ENCODE assay signal across 12 cellular contexts in genomic region chr10:24894728-24895127, GRCh38. TPM values are rescaled to one million over a fixed set of nuclear protein-coding genes. Genes with fewer than 3 reads are reported as not detected.
DNase-seq lines count a peak whose midpoint lies in the region; ATAC-seq and TF ChIP-seq lines count a peak whose summit lies in the region.
"Had no signal": no experiment of that assay in that cellular context is flagged by ENCODE, and none has a peak within 500 bp of the region (broad histone marks: within the 10 kb centered on the region; RNA-seq: fewer than 3 reads in every experiment).

No MANE protein-coding gene starts in this region.

- peak; percentile 8 for DNase-seq in stimulated activated CD4-positive, alpha-beta T cell treated with anti-CD3 and anti-CD28 coated beads, Interleukin-1b, Interleukin-23, amount 100 ng/mL, for 48 hours
- DNase-seq in stimulated activated CD4-positive, alpha-beta T cell treated with anti-CD3 and anti-CD28 coated beads, Interleukin-12 subunit alpha, Interleukin-12 subunit beta, amount 100 ng/mL, for 4 hours = no peak
- DNase-seq in activated T-cell treated with anti-CD3 and anti-CD28 coated beads, Interleukin-2, amount 50 U/mL, for 1 hour = peak; percentile 20
- peak; percentile 43 for DNase-seq in fibroblast of gingiva (ENCODE audit: low read depth)
- no peak for DNase-seq in MCF 10A (ENCODE audit: unreplicated experiment)
- DNase-seq: MM.1S, NCI-H2171 had no signal

- BruUV-seq in MCF 10A (replicated peaks; lab: Mats Ljungman, UMichigan) = no TSS peak

- POLR2A ChIA-PET in MCF 10A (lab: Yijun Ruan, JAX) = no interaction called here

- H3K27ac Mint-ChIP-seq in stimulated activated naive CD8-positive, alpha-beta T cell treated with anti-CD3 and anti-CD28 coated beads, Interleukin-15, Interleukin-2, amounts not matched to agents 100 ng/mL and 50 ng/mL, for 24 hours = peak overlapping the region; percentile 66
- no peak overlapping the region for H3K27ac Mint-ChIP-seq in MCF 10A (ENCODE audit: low read depth, unreplicated experiment)

- ATAC-seq in GM19463 (IDR thresholded peaks at IDR 0.05; ENCODE audit: unreplicated experiment) (no peak), HG03460 (IDR thresholded peaks at IDR 0.05; ENCODE audit: unreplicated experiment) (no peak)
- ATAC-seq: left lobe of liver had no signal

- H3K27me3 Mint-ChIP-seq in stimulated activated naive CD8-positive, alpha-beta T cell treated with anti-CD3 and anti-CD28 coated beads, Interleukin-15, Interleukin-2, amounts not matched to agents 100 ng/mL and 50 ng/mL, for 24 hours = no peaks in the 10 kb centered on the region
- no peaks in the 10 kb centered on the region for H3K27me3 Mint-ChIP-seq in MCF 10A (ENCODE audit: insufficient read depth, unreplicated experiment)

- CTCF ChIA-PET in MCF 10A (lab: Yijun Ruan, JAX) = no interaction called here

- H3K9me3 Mint-ChIP-seq in stimulated activated naive CD8-positive, alpha-beta T cell treated with anti-CD3 and anti-CD28 coated beads, Interleukin-15, Interleukin-2, amounts not matched to agents 100 ng/mL and 50 ng/mL, for 24 hours = no peaks in the 10 kb centered on the region
- H3K9me3 Mint-ChIP-seq in MCF 10A (ENCODE audit: unreplicated experiment) = peaks cover 7% of the 10 kb centered on the region

- intact Hi-C loops in MCF 10A (cut with micrococcal nuclease) = no loop called here

- H3K36me3 Mint-ChIP-seq in stimulated activated naive CD8-positive, alpha-beta T cell treated with anti-CD3 and anti-CD28 coated beads, Interleukin-15, Interleukin-2, amounts not matched to agents 100 ng/mL and 50 ng/mL, for 24 hours (ENCODE audit: low read depth) = peaks cover 3% of the 10 kb centered on the region
- H3K36me3 Mint-ChIP-seq in MCF 10A (ENCODE audit: insufficient read depth, unreplicated experiment) = peaks cover 5% of the 10 kb centered on the region

- no peak for TF ChIP-seq CTCF in MCF 10A (IDR thresholded peaks at IDR 0.05; ENCODE audit: unreplicated experiment)

- peaks cover 59% of the 10 kb centered on the region for H3K4me1 Mint-ChIP-seq in stimulated activated naive CD8-positive, alpha-beta T cell treated with anti-CD3 and anti-CD28 coated beads, Interleukin-15, Interleukin-2, amounts not matched to agents 100 ng/mL and 50 ng/mL, for 24 hours (ENCODE audit: low read depth)
- H3K4me1 Mint-ChIP-seq in MCF 10A (ENCODE audit: insufficient read depth, unreplicated experiment) = peaks cover 36% of the 10 kb centered on the region

- peak overlapping the region; percentile 62 for H3K4me3 Mint-ChIP-seq in stimulated activated naive CD8-positive, alpha-beta T cell treated with anti-CD3 and anti-CD28 coated beads, Interleukin-15, Interleukin-2, amounts not matched to agents 100 ng/mL and 50 ng/mL, for 24 hours
- H3K4me3 Mint-ChIP-seq in MCF 10A (ENCODE audit: unreplicated experiment) = no peak overlapping the region

RNA-seq across cellular contexts. Expression of gene PRTFDC1, which starts 57.7 kb away (rescaled TPM):
- not detected in 2 replicates for total RNA-seq in MCF 10A (2022)
- total RNA-seq: OCI-LY7 had no signal

Comparison
In these comparisons a context has a peak if more than half of its experiments do, and no peak if none do; other contexts are left out.
1. DNase-seq: peak in stimulated activated CD4-positive, alpha-beta T cell treated with anti-CD3 and anti-CD28 coated beads, Interleukin-1b, Interleukin-23, amount 100 ng/mL, for 48 hours (single experiment), activated T-cell treated with anti-CD3 and anti-CD28 coated beads, Interleukin-2, amount 50 U/mL, for 1 hour (single experiment) and fibroblast of gingiva (single experiment); none in stimulated activated CD4-positive, alpha-beta T cell treated with anti-CD3 and anti-CD28 coated beads, Interleukin-12 subunit alpha, Interleukin-12 subunit beta, amount 100 ng/mL, for 4 hours (single experiment) and MCF 10A (single experiment).